Comparison of ENCODE assay signal across 30 cellular contexts in genomic region chr4:95264843-95265242, GRCh38.
"Had no signal": no experiment of that assay in that cellular context is flagged by ENCODE, and none has a peak within 500 bp of the region (broad histone marks: within the 10 kb centered on the region; RNA-seq: fewer than 3 reads in every experiment).

No MANE protein-coding gene starts in this region.

- H3K9me3 Mint-ChIP-seq: dendritic cell treated with granulocyte-macrophage colony-stimulating factor and Interleukin-4, amounts not matched to agents 40 ng/mL and 50 ng/mL, for 4 days; natural killer cell treated with Interleukin-12 subunit alpha and Interleukin-12 subunit beta and Interleukin-15 and Interleukin-18, amount 100 ng/mL, for 72 hours; neural crest cell; stimulated activated naive B cell treated with anti-CD40 and anti-IgM and Interleukin-4, amounts not matched to agents 10 μg/mL and 1 μg/mL and 100 μg/mL, for 72 hours; stimulated activated naive CD8-positive, alpha-beta T cell treated with anti-CD3 and anti-CD28 coated beads, Interleukin-15, Interleukin-2, amounts not matched to agents 100 ng/mL and 50 ng/mL, for 24 hours had no signal

- ATAC-seq: left ventricle myocardium superior; lower lobe of right lung; mucosa of descending colon; natural killer cell treated with Interleukin-12 subunit alpha and Interleukin-12 subunit beta and Interleukin-15 and Interleukin-18, amount 100 ng/mL, for 72 hours; pancreas; right lobe of liver; stimulated activated naive B cell treated with anti-CD40 and anti-IgM and Interleukin-4, amounts not matched to agents 10 μg/mL and 1 μg/mL and 100 μg/mL, for 72 hours had no signal

- DNase-seq: colonic mucosa; effector memory CD4-positive, alpha-beta T cell; esophagus squamous epithelium; foreskin melanocyte; glutamatergic neuron; heart right ventricle; hippocampal formation; immature natural killer cell; islet precursor cell; kidney glomerular epithelial cell; left ventricle myocardium superior; lower lobe of right lung; mucosa of descending colon; naive B cell; pancreas; right lobe of liver; small intestine; stimulated activated CD4-positive, alpha-beta T cell treated with anti-CD3 and anti-CD28 coated beads, Interleukin-15, amount 100 ng/mL, for 24 hours; stimulated activated CD4-positive, alpha-beta T cell treated with anti-CD3 and anti-CD28 coated beads, Interleukin-2, amount 100 ng/mL, for 48 hours; stimulated activated naive B cell treated with anti-CD40 and anti-IgM and Interleukin-4, amounts not matched to agents 10 μg/mL and 1 μg/mL and 100 μg/mL, for 72 hours; thyroid gland; trophoblast cell had no signal

- H3K36me3 Mint-ChIP-seq: immature natural killer cell; memory B cell; naive B cell; natural killer cell treated with Interleukin-12 subunit alpha and Interleukin-12 subunit beta and Interleukin-15 and Interleukin-18, amount 100 ng/mL, for 72 hours; stimulated activated naive B cell treated with anti-CD40 and anti-IgM and Interleukin-4, amounts not matched to agents 10 μg/mL and 1 μg/mL and 100 μg/mL, for 72 hours had no signal

- H3K27me3 ChIP-seq: colonic mucosa, esophagus squamous epithelium, heart right ventricle, neutrophil, pancreas, right lobe of liver, suprapubic skin, thyroid gland, vagina had no signal

- H3K4me3 Mint-ChIP-seq: dendritic cell treated with granulocyte-macrophage colony-stimulating factor and Interleukin-4, amounts not matched to agents 40 ng/mL and 50 ng/mL, for 4 days; immature natural killer cell; memory B cell; naive B cell; natural killer cell treated with Interleukin-12 subunit alpha and Interleukin-12 subunit beta and Interleukin-15 and Interleukin-18, amount 100 ng/mL, for 72 hours; neural crest cell; stimulated activated naive B cell treated with anti-CD40 and anti-IgM and Interleukin-4, amounts not matched to agents 10 μg/mL and 1 μg/mL and 100 μg/mL, for 72 hours; stimulated activated naive CD8-positive, alpha-beta T cell treated with anti-CD3 and anti-CD28 coated beads, Interleukin-15, Interleukin-2, amounts not matched to agents 100 ng/mL and 50 ng/mL, for 24 hours had no signal

- H3K27ac Mint-ChIP-seq: dendritic cell treated with granulocyte-macrophage colony-stimulating factor and Interleukin-4, amounts not matched to agents 40 ng/mL and 50 ng/mL, for 4 days; immature natural killer cell; memory B cell; naive B cell; natural killer cell treated with Interleukin-12 subunit alpha and Interleukin-12 subunit beta and Interleukin-15 and Interleukin-18, amount 100 ng/mL, for 72 hours; stimulated activated naive B cell treated with anti-CD40 and anti-IgM and Interleukin-4, amounts not matched to agents 10 μg/mL and 1 μg/mL and 100 μg/mL, for 72 hours; stimulated activated naive CD8-positive, alpha-beta T cell treated with anti-CD3 and anti-CD28 coated beads, Interleukin-15, Interleukin-2, amounts not matched to agents 100 ng/mL and 50 ng/mL, for 24 hours had no signal

- H3K4me1 Mint-ChIP-seq: immature natural killer cell; memory B cell; naive B cell; stimulated activated naive B cell treated with anti-CD40 and anti-IgM and Interleukin-4, amounts not matched to agents 10 μg/mL and 1 μg/mL and 100 μg/mL, for 72 hours had no signal

- H3K27me3 Mint-ChIP-seq: dendritic cell treated with granulocyte-macrophage colony-stimulating factor and Interleukin-4, amounts not matched to agents 40 ng/mL and 50 ng/mL, for 4 days; memory B cell; naive B cell; stimulated activated naive B cell treated with anti-CD40 and anti-IgM and Interleukin-4, amounts not matched to agents 10 μg/mL and 1 μg/mL and 100 μg/mL, for 72 hours; stimulated activated naive CD8-positive, alpha-beta T cell treated with anti-CD3 and anti-CD28 coated beads, Interleukin-15, Interleukin-2, amounts not matched to agents 100 ng/mL and 50 ng/mL, for 24 hours had no signal

- H3K4me1 ChIP-seq: colonic mucosa, esophagus squamous epithelium, lower lobe of right lung, pancreas, right lobe of liver, suprapubic skin, vagina had no signal

- H3K36me3 ChIP-seq: colonic mucosa, esophagus squamous epithelium, heart right ventricle, lower lobe of right lung, neutrophil, pancreas, right lobe of liver, suprapubic skin, thyroid gland, vagina had no signal

- H3K27ac ChIP-seq: colonic mucosa, esophagus squamous epithelium, heart right ventricle, lower lobe of right lung, neutrophil, pancreas, right lobe of liver, suprapubic skin, thyroid gland, vagina had no signal

- H3K4me3 ChIP-seq: colonic mucosa, esophagus squamous epithelium, heart right ventricle, lower lobe of right lung, mucosa of descending colon, pancreas, right lobe of liver, suprapubic skin, thyroid gland, vagina had no signal
